12 cellular contexts compared by ENCODE assay signal in the genomic region with DNA sequence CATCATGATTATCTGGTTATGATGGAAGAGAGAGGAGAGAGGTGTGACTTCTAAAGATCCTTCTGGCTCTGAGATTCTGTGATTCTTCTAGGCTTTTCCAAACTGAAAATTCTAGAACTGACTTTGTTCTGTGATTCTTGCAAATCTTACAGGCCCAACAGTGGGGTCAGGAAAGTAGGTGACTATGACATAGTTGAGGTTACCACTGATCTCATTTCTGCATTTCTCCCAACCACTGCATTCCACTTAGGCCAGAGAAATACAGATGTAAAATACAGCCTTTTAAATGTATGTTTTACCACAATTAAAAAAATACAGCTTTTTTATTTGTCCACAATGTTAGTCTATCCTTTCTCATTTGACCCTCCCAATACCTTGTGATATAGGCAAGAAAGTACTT.
DNase-seq lines count a peak whose midpoint lies in the region; ATAC-seq and TF ChIP-seq lines count a peak whose summit lies in the region.
"Had no signal": no experiment of that assay in that cellular context is flagged by ENCODE, and none has a peak within 500 bp of the region (broad histone marks: within the 10 kb centered on the region; RNA-seq: fewer than 3 reads in every experiment).

No MANE protein-coding gene starts in this region.

- H3K9me3 ChIP-seq in naive thymus-derived CD4-positive, alpha-beta T cell (ENCODE audit: control insufficient read depth in 2 of 3, low read length in 3 of 3): no peaks in the 10 kb centered on the region
- H3K9me3 ChIP-seq in heart right ventricle (no peaks in the 10 kb centered on the region), trophoblast cell (ENCODE audit: insufficient read depth, low read depth, low read length) (no peaks in the 10 kb centered on the region)

- H3K18ac ChIP-seq in trophoblast cell (ENCODE audit: low read length): no peak overlapping the region

- intact Hi-C loops in naive thymus-derived CD4-positive, alpha-beta T cell (cut with micrococcal nuclease): no loop called here
- intact Hi-C loops in heart right ventricle (cut with DNase I): loop anchor here in 1 of 10 donors (1.0 kb wide), 1 partner anchor 38 kb away; no protein-coding TSS in a partner anchor

- no peak overlapping the region for H3K23ac ChIP-seq in trophoblast cell (ENCODE audit: low read length)

- H3K4me1 Mint-ChIP-seq in naive thymus-derived CD4-positive, alpha-beta T cell: peaks cover 56 to 92% (median 84%) of the 10 kb centered on the region in 7 donors

- no peak overlapping the region for H2BK120ac ChIP-seq in trophoblast cell (ENCODE audit: insufficient read depth, low read length, poor library complexity)

- no peak overlapping the region for H3K9ac ChIP-seq in trophoblast cell (ENCODE audit: low read length)

- peaks cover 0 to 1% (median 0%) of the 10 kb centered on the region in 11 donors for H3K9me3 Mint-ChIP-seq in naive thymus-derived CD4-positive, alpha-beta T cell

- H2AFZ ChIP-seq in trophoblast cell (ENCODE audit: insufficient read depth, low read length, poor library complexity): no peak overlapping the region

- no peak overlapping the region for H4K91ac ChIP-seq in trophoblast cell (ENCODE audit: low read depth, low read length)

- H4K12ac ChIP-seq in trophoblast cell (ENCODE audit: low read depth, low read length): no peak overlapping the region

- H3K4me3 ChIP-seq in AG09309 (ENCODE audit: control insufficient read depth, low read depth, low read length): no peak overlapping the region
- H3K4me3 ChIP-seq in naive thymus-derived CD4-positive, alpha-beta T cell (ENCODE audit: low read length): no peak overlapping the region
- no peak overlapping the region for H3K4me3 ChIP-seq in heart right ventricle
- no peak overlapping the region for H3K4me3 ChIP-seq in trophoblast cell (ENCODE audit: low read depth, low read length)

- no peaks in the 10 kb centered on the region for H3K27me3 Mint-ChIP-seq in naive thymus-derived CD4-positive, alpha-beta T cell

- peak overlapping the region in 1 of 10 donors; percentile 26 for H3K4me3 Mint-ChIP-seq in naive thymus-derived CD4-positive, alpha-beta T cell

- H3K4ac ChIP-seq in trophoblast cell (ENCODE audit: low read depth, low read length): no peak overlapping the region

- H3K36me3 Mint-ChIP-seq in naive thymus-derived CD4-positive, alpha-beta T cell: peaks cover 3 to 29% (median 6%) of the 10 kb centered on the region in 5 donors

- CTCF ChIA-PET in naive thymus-derived CD4-positive, alpha-beta T cell (lab: Charles Lee): interaction anchor here (1.0 to 1.4 kb wide), 2 partner anchors 9 to 133 kb away, joined by 4 to 6 read pairs; no protein-coding TSS in a partner anchor

- H2BK12ac ChIP-seq in trophoblast cell (ENCODE audit: low read length): no peak overlapping the region

- TF ChIP-seq POLR2A in GM18505 (IDR thresholded peaks at IDR 0.05; ENCODE audit: borderline replicate concordance, extremely low read depth, insufficient read depth, insufficient read length): no peak

- H4K8ac ChIP-seq in trophoblast cell (ENCODE audit: low read depth, low read length): no peak overlapping the region

- H3K4me1 ChIP-seq in naive thymus-derived CD4-positive, alpha-beta T cell (ENCODE audit: control insufficient read depth in 2 of 2, insufficient read depth in 2 of 2, low read length in 2 of 2): peaks cover 26 to 49% of the 10 kb centered on the region in 2 donors
- H3K4me1 ChIP-seq in heart right ventricle (peaks cover 7 to 69% (median 53%) of the 10 kb centered on the region in 9 donors), trophoblast cell (ENCODE audit: control insufficient read depth in 1 of 2, insufficient read depth in 2 of 2, low read length in 2 of 2) (peaks cover 7 to 11% of the 10 kb centered on the region in 2 experiments)

- no peak overlapping the region for H2BK5ac ChIP-seq in trophoblast cell (ENCODE audit: low read depth, low read length, poor library complexity)

- DNase-seq in AG09309 (ENCODE audit: low read depth) (peak; percentile 73), astrocyte of the hippocampus (ENCODE audit: low read depth, low spot score) (peak; percentile 90), heart right ventricle (no peak), trophoblast cell (no peak)
- no peak for DNase-seq in naive thymus-derived CD4-positive, alpha-beta T cell
- DNase-seq: activated CD4-positive, alpha-beta T cell treated with anti-CD3 and anti-CD28 coated beads, Interleukin-2, amount 50 U/mL, for 48 hours; central memory CD4-positive, alpha-beta T cell; NCI-H2171; Right ventricle myocardium superior had no signal

- POLR2A ChIA-PET in naive thymus-derived CD4-positive, alpha-beta T cell (lab: Charles Lee): interaction anchor here (0.7 to 2.7 kb wide), 5 partner anchors 9 to 14 kb away, joined by 3 to 15 read pairs (median 5); no protein-coding TSS in a partner anchor

- H3K79me1 ChIP-seq in trophoblast cell (ENCODE audit: low read length): peaks cover 1% of the 10 kb centered on the region

- H3K27me3 ChIP-seq in naive thymus-derived CD4-positive, alpha-beta T cell (ENCODE audit: control insufficient read depth in 2 of 2, insufficient read depth in 2 of 2, low read length in 2 of 2): no peaks in the 10 kb centered on the region
- no peaks in the 10 kb centered on the region for H3K27me3 ChIP-seq in heart right ventricle
- no peaks in the 10 kb centered on the region for H3K27me3 ChIP-seq in trophoblast cell (ENCODE audit: insufficient read depth, low read length)

- no peak overlapping the region for H2AK5ac ChIP-seq in trophoblast cell (ENCODE audit: low read length)

- H3K27ac Mint-ChIP-seq in naive thymus-derived CD4-positive, alpha-beta T cell: peak overlapping the region in 8 of 9 donors; percentile 44 to 95 (median 76)

- no peaks in the 10 kb centered on the region for H3K79me2 ChIP-seq in trophoblast cell (ENCODE audit: control insufficient read depth, insufficient read depth, low read length, poor library complexity)

- no peak overlapping the region for H3K14ac ChIP-seq in trophoblast cell (ENCODE audit: low read length)

- H3K27ac ChIP-seq in naive thymus-derived CD4-positive, alpha-beta T cell (ENCODE audit: low read depth, low read length): no peak overlapping the region
- H3K27ac ChIP-seq in heart right ventricle (no peak overlapping the region), trophoblast cell (ENCODE audit: low read depth, low read length) (no peak overlapping the region)

- ATAC-seq in HG02885 (IDR thresholded peaks at IDR 0.05; ENCODE audit: poor library complexity, unreplicated experiment): peak; percentile 47
- no peak for ATAC-seq in naive thymus-derived CD4-positive, alpha-beta T cell
- no peak for ATAC-seq in GM21723 (IDR thresholded peaks at IDR 0.05; ENCODE audit: unreplicated experiment)
- no peak for ATAC-seq in heart right ventricle
- ATAC-seq in GM18505 (IDR thresholded peaks at IDR 0.05; ENCODE audit: unreplicated experiment): no peak

- H3K36me3 ChIP-seq in naive thymus-derived CD4-positive, alpha-beta T cell (ENCODE audit: control insufficient read depth in 2 of 3, insufficient read depth in 3 of 3, low read length in 3 of 3): no peaks in the 10 kb centered on the region
- H3K36me3 ChIP-seq in heart right ventricle (no peaks in the 10 kb centered on the region), trophoblast cell (ENCODE audit: control insufficient read depth in 1 of 2, insufficient read depth in 2 of 2, low read length in 2 of 2) (no peaks in the 10 kb centered on the region)

- no peak overlapping the region for H3K4me2 ChIP-seq in trophoblast cell (ENCODE audit: low read length)

- TF ChIP-seq CTCF in AG09309 (IDR thresholded peaks at IDR 0.05; ENCODE audit: control insufficient read depth, insufficient read depth, low read depth, low read length, missing control alignments) (no peak), heart right ventricle (IDR thresholded peaks at IDR 0.05) (no peak)

Comparison
In these comparisons a context has a peak if more than half of its experiments do, and no peak if none do; other contexts are left out.
1. DNase-seq: peak in AG09309 (single experiment) and astrocyte of the hippocampus (single experiment); none in naive thymus-derived CD4-positive, alpha-beta T cell (0 of 9), heart right ventricle (0 of 2) and trophoblast cell (0 of 2).